8 cellular contexts compared by ENCODE assay signal in genomic region chr12:132414634-132415340, GRCh38.
A peak's percentile ranks its signal among the peaks of the same experiment; 100 is the strongest.
DNase-seq lines count a peak whose midpoint lies in the region; ATAC-seq and TF ChIP-seq lines count a peak whose summit lies in the region.

No MANE protein-coding gene starts in this region.

- intact Hi-C loops in Caco-2 (cut with micrococcal nuclease; ENCODE audit: unreplicated experiment) = loop anchor here (1.0 to 2.0 kb wide), 5 partner anchors 109 to 260 kb away; no protein-coding TSS in a partner anchor
- intact Hi-C loops in PC-3 (cut with micrococcal nuclease) = loop anchor here (1.0 to 2.0 kb wide), 4 partner anchors 110 to 260 kb away; no protein-coding TSS in a partner anchor
- intact Hi-C loops in stomach (cut with DNase I; ENCODE audit: low total_unique reads) = loop anchor here (5.0 to 10.0 kb wide), 2 partner anchors 110 to 198 kb away; partner anchors contain the start of gene LRCOL1

- H3K9me3 Mint-ChIP-seq in Caco-2 (ENCODE audit: unreplicated experiment) = no peaks in the 10 kb centered on the region
- no peaks in the 10 kb centered on the region for H3K9me3 Mint-ChIP-seq in activated T-cell treated with anti-CD3 and anti-CD28 coated beads, Interleukin-2, amount 50 U/mL, for 24 hours

- H3K4me1 Mint-ChIP-seq in Caco-2 (ENCODE audit: low read depth, unreplicated experiment) = no peaks in the 10 kb centered on the region
- H3K4me1 Mint-ChIP-seq in activated T-cell treated with anti-CD3 and anti-CD28 coated beads, Interleukin-2, amount 50 U/mL, for 24 hours (ENCODE audit: low read depth) = peaks cover 2% of the 10 kb centered on the region

- CTCF ChIA-PET in Caco-2 (lab: Charles Lee) (interaction anchor here (0.5 to 3.3 kb wide), 21 partner anchors 9 to 281 kb away, joined by 3 to 44 read pairs (median 5); no protein-coding TSS in a partner anchor), PC-3 (lab: Charles Lee) (interaction anchor here (0.6 to 2.1 kb wide), 7 partner anchors 14 to 261 kb away, joined by 3 to 16 read pairs (median 7); no protein-coding TSS in a partner anchor)

- H3K9ac ChIP-seq in PC-3 (ENCODE audit: low read length) (no peak overlapping the region), neuronal stem cell (ENCODE audit: low read depth, low read length, poor library complexity) (no peak overlapping the region)

- peak overlapping the region; percentile 67 for H3K23ac ChIP-seq in neuronal stem cell (ENCODE audit: low read depth, low read length, poor library complexity)

- H3K14ac ChIP-seq in neuronal stem cell (ENCODE audit: low read length) = peak overlapping the region; percentile 94

- H3K4me1 ChIP-seq in Caco-2 (peaks cover 11% of the 10 kb centered on the region), PC-3 (ENCODE audit: insufficient read depth, low read length) (no peaks in the 10 kb centered on the region; the same call in 1 of the 2 replicates), neuronal stem cell (ENCODE audit: control insufficient read depth in 2 of 2, insufficient read depth in 1 of 2, low read depth in 1 of 2, low read length in 2 of 2) (peaks cover 4 to 8% of the 10 kb centered on the region in 2 donors), stomach (peaks cover 8 to 14% (median 13%) of the 10 kb centered on the region in 4 donors)

- BruUV-seq in Caco-2 (replicated peaks; lab: Mats Ljungman, UMichigan) = no TSS peak
- no TSS peak for BruUV-seq in PC-3 (replicated peaks; lab: Mats Ljungman, UMichigan)

- peak overlapping the region; percentile 95 for H3K18ac ChIP-seq in neuronal stem cell (ENCODE audit: low read length)

- TF ChIP-seq EP300 in Ishikawa (IDR thresholded peaks at IDR 0.05; ENCODE audit: borderline replicate concordance) = no peak
- TF ChIP-seq EP300 in stomach (IDR thresholded peaks at IDR 0.05) = no peak

- H2AK5ac ChIP-seq in neuronal stem cell (ENCODE audit: low read depth, low read length) = peak overlapping the region; percentile 100

- peak overlapping the region; percentile 81 for H2BK120ac ChIP-seq in neuronal stem cell (ENCODE audit: low read depth, low read length)

- H3K36me3 Mint-ChIP-seq in Caco-2 (ENCODE audit: insufficient read depth, unreplicated experiment) = peaks cover 4% of the 10 kb centered on the region
- H3K36me3 Mint-ChIP-seq in activated T-cell treated with anti-CD3 and anti-CD28 coated beads, Interleukin-2, amount 50 U/mL, for 24 hours (ENCODE audit: low read depth) = no peaks in the 10 kb centered on the region

- no peak overlapping the region for H3K27ac Mint-ChIP-seq in Caco-2 (ENCODE audit: unreplicated experiment)
- H3K27ac Mint-ChIP-seq in activated T-cell treated with anti-CD3 and anti-CD28 coated beads, Interleukin-2, amount 50 U/mL, for 24 hours = no peak overlapping the region

- TF ChIP-seq RAD21 in Ishikawa (IDR thresholded peaks at IDR 0.05; ENCODE audit: low read depth) = peak; percentile 97

- H3K27ac ChIP-seq in PC-3 (ENCODE audit: low read length) (no peak overlapping the region), neuronal stem cell (replicated peaks; ENCODE audit: low read length) (no peak overlapping the region), stomach (no peak overlapping the region)

- WGBS in neuronal stem cell (ENCODE audit: extremely low coverage in 2 of 2, insufficient read length in 2 of 2, insufficient replicate concordance in 1 of 2), 2 donors = no CpG with 5 or more reads among the region's 30 CpGs
- WGBS in stomach, 5 donors = 0 to 11% (median 10%) methylated on average over 12 to 30 of the region's 30 CpGs

- DNase-seq in Caco-2 = peak; percentile 84 to 92
- peak; percentile 95 for DNase-seq in GM20000 (ENCODE audit: low spot score)
- DNase-seq in PC-3 = peak; percentile 94
- DNase-seq in activated T-cell treated with anti-CD3 and anti-CD28 coated beads, Interleukin-2, amount 50 U/mL, for 24 hours = peak; percentile 84
- DNase-seq in fibroblast of mammary gland (ENCODE audit: low read depth) = peak; percentile 68
- peak; percentile 75 for DNase-seq in neuronal stem cell (ENCODE audit: low spot score)
- peak; percentile 84 for DNase-seq in stomach

- ATAC-seq in PC-3 = peak; percentile 96

- peak overlapping the region; percentile 100 for H2BK15ac ChIP-seq in neuronal stem cell (ENCODE audit: low read length)

- H3K79me1 ChIP-seq in neuronal stem cell (ENCODE audit: low read depth, low read length) = no peaks in the 10 kb centered on the region

- H3K9me3 ChIP-seq in Caco-2 (no peaks in the 10 kb centered on the region), PC-3 (ENCODE audit: low read length) (no peaks in the 10 kb centered on the region), neuronal stem cell (replicated peaks in 1 of 2; ENCODE audit: control insufficient read depth in 2 of 2, insufficient read depth in 1 of 2, low read depth in 1 of 2, low read length in 2 of 2) (peaks cover 0 to 4% of the 10 kb centered on the region in 2 donors), stomach (no peaks in the 10 kb centered on the region)

- H3K36me3 ChIP-seq in Caco-2 (ENCODE audit: control insufficient read depth, insufficient read depth, low read length) (no peaks in the 10 kb centered on the region), PC-3 (ENCODE audit: low read depth, low read length) (no peaks in the 10 kb centered on the region), neuronal stem cell (replicated peaks in 1 of 2; ENCODE audit: control insufficient read depth in 2 of 2, insufficient read depth in 2 of 2, low read length in 2 of 2) (no peaks in the 10 kb centered on the region), stomach (no peaks in the 10 kb centered on the region)

- peak overlapping the region; percentile 75 for H3K4me2 ChIP-seq in PC-3 (ENCODE audit: low read length)
- H3K4me2 ChIP-seq in neuronal stem cell (ENCODE audit: insufficient read depth, low read length, poor library complexity, severe bottlenecking) = no peak overlapping the region

- 0 out of 2 replicates have a peak overlapping the region, but pooled peaks have one; percentile 42 for H2AFZ ChIP-seq in PC-3 (ENCODE audit: low read length)
- no peak overlapping the region for H2AFZ ChIP-seq in neuronal stem cell (ENCODE audit: low read length)

- H3F3A ChIP-seq in PC-3 (ENCODE audit: low read length, unreplicated experiment) = no peaks in the 10 kb centered on the region

- H3K79me2 ChIP-seq in PC-3 (ENCODE audit: low read length) = no peaks in the 10 kb centered on the region

- peak overlapping the region; percentile 90 for H2BK12ac ChIP-seq in neuronal stem cell (ENCODE audit: low read length)

- H3K27me3 ChIP-seq in Caco-2 (replicated peaks; ENCODE audit: control insufficient read depth, insufficient read depth, low read length) (no peaks in the 10 kb centered on the region), PC-3 (ENCODE audit: low read length) (peaks cover 11% of the 10 kb centered on the region), neuronal stem cell (ENCODE audit: control insufficient read depth in 3 of 3, insufficient read depth in 3 of 3, low read depth in 1 of 3, low read length in 3 of 3) (peaks cover 0 to 47% (median 0%) of the 10 kb centered on the region in 3 experiments), stomach (peaks cover 10 to 67% (median 32%) of the 10 kb centered on the region in 3 donors)

- no peaks in the 10 kb centered on the region for H3K9me2 ChIP-seq in PC-3 (replicated peaks; ENCODE audit: low read length)

- no peak overlapping the region for H3K4me3 Mint-ChIP-seq in Caco-2 (ENCODE audit: unreplicated experiment)
- no peak overlapping the region for H3K4me3 Mint-ChIP-seq in activated T-cell treated with anti-CD3 and anti-CD28 coated beads, Interleukin-2, amount 50 U/mL, for 24 hours

- H4K8ac ChIP-seq in neuronal stem cell (ENCODE audit: low read depth, low read length) = no peak overlapping the region

- TF ChIP-seq CTCF in Caco-2 (IDR thresholded peaks at IDR 0.05; ENCODE audit: insufficient read depth in 1 of 2, low read depth in 1 of 2, low read length in 1 of 2, severe bottlenecking in 1 of 2, unreplicated experiment in 1 of 2) (peak; percentile 89 to 96), GM20000 (IDR thresholded peaks at IDR 0.05; ENCODE audit: extremely low read depth, missing control alignments) (peak; percentile 86), PC-3 (conservative IDR thresholded peaks at IDR 0.05; ENCODE audit: low read depth, low read length) (peak; percentile 96), fibroblast of mammary gland (conservative IDR thresholded peaks at IDR 0.05; ENCODE audit: control insufficient read depth, insufficient read depth, low read depth, low read length) (peak; percentile 78), stomach (IDR thresholded peaks at IDR 0.05) (peak in 5 of 7 experiments; percentile 72 to 92 (median 88))

- POLR2A ChIA-PET in Caco-2 (lab: Charles Lee) = interaction anchor here (0.8 kb wide), 1 partner anchor 16 kb away, joined by 4 read pairs; no protein-coding TSS in a partner anchor
- POLR2A ChIA-PET in PC-3 (lab: Charles Lee; ENCODE audit: unreplicated experiment) = no interaction called here

- H2BK5ac ChIP-seq in neuronal stem cell (ENCODE audit: low read length) = peak overlapping the region; percentile 93

- H3K4ac ChIP-seq in neuronal stem cell (ENCODE audit: low read length) = peak overlapping the region; percentile 66

- peaks cover 8% of the 10 kb centered on the region for H3K27me3 Mint-ChIP-seq in Caco-2 (ENCODE audit: insufficient read depth, unreplicated experiment)
- H3K27me3 Mint-ChIP-seq in activated T-cell treated with anti-CD3 and anti-CD28 coated beads, Interleukin-2, amount 50 U/mL, for 24 hours = no peaks in the 10 kb centered on the region

- no peak for TF ChIP-seq POLR2A in stomach (IDR thresholded peaks at IDR 0.05)

- no peak overlapping the region for H3K4me3 ChIP-seq in Caco-2 (ENCODE audit: low read depth, low read length)
- peak overlapping the region; percentile 41; the same call in 1 of the 2 replicates for H3K4me3 ChIP-seq in PC-3 (ENCODE audit: low read length)
- no peak overlapping the region for H3K4me3 ChIP-seq in fibroblast of mammary gland (ENCODE audit: control insufficient read depth, low read depth, low read length)
- H3K4me3 ChIP-seq in neuronal stem cell (ENCODE audit: low read length in 2 of 2) = no peak overlapping the region
- peak overlapping the region in 1 of 4 donors; percentile 9 for H3K4me3 ChIP-seq in stomach

- H4K91ac ChIP-seq in neuronal stem cell (ENCODE audit: low read depth, low read length, poor library complexity) = peak overlapping the region; percentile 92

- H4K20me1 ChIP-seq in PC-3 (ENCODE audit: low read length) = no peaks in the 10 kb centered on the region

TF ChIP-seq in Ishikawa, 13 proteins besides CTCF, POLR2A, EP300 and RAD21:
- TF ChIP-seq TAF1 (IDR thresholded peaks at IDR 0.05; ENCODE audit: low read depth) = 0 out of 2 replicates have a peak, but pooled peaks have one; percentile 23
- peak; percentile 35; the same call in 1 of the 2 replicates for TF ChIP-seq NFIC (IDR thresholded peaks at IDR 0.05)
- TF ChIP-seq CREB1 (IDR thresholded peaks at IDR 0.05; ENCODE audit: low read depth) = no peak
- TF ChIP-seq TCF12 (IDR thresholded peaks at IDR 0.05; ENCODE audit: low read depth) = no peak
